In the genomic region with DNA sequence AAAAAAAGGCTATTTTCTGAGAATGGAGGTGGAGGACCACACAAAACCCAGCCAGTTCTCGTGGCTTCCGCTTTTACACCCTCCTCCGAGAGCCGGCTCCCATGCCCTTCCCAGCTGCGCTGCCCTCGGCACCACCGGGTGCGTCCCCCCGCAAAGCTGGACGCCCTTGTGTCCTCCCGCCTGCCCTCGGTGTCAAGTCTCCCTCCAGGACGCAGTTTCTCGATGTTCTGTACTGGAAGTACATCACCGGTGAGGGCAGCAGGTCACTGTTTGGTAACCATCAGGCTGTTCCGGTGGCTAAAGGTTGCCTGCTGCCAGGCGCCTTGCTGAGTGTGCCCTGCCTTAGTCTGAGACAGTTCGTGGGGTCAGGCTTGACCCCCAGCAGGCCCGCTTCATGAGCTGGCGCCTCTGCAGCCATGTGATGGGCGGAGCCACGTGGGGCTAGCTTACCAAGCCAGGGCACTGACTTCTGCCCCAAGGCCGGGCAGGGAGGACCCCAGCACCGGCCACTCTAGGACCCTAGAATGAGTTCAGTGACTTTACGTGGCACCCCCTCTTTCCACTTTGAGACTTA, we compare ENCODE assay signal across 12 cellular contexts. TPM values are rescaled to one million over a fixed set of nuclear protein-coding genes. Genes with fewer than 3 reads are reported as not detected.
DNase-seq lines count a peak whose midpoint lies in the region; ATAC-seq, FAIRE-seq and TF ChIP-seq lines count a peak whose summit lies in the region.
"Had no signal": no experiment of that assay in that cellular context is flagged by ENCODE, and none has a peak within 500 bp of the region (broad histone marks: within the 10 kb centered on the region; RNA-seq: fewer than 3 reads in every experiment).

No MANE protein-coding gene starts in this region.

- H3K9ac ChIP-seq in liver (ENCODE audit: low read depth in 1 of 2, low read length in 2 of 2) = peak overlapping the region; percentile 58 to 63

- H3K4me3 Mint-ChIP-seq in HFFc6 (no peak overlapping the region), WTC11 (peak overlapping the region; percentile 36; the same call in 1 of the 2 replicates)
- H3K4me3 Mint-ChIP-seq in stimulated activated effector memory CD8-positive, alpha-beta T cell treated with anti-CD3 and anti-CD28 coated beads, Interleukin-12 subunit alpha, Interleukin-12 subunit beta, amount 100 ng/mL, for 72 hours = peak overlapping the region; percentile 70

- H3K9me3 ChIP-seq in liver (ENCODE audit: control insufficient read depth in 4 of 4, low read length in 3 of 4) = no peaks in the 10 kb centered on the region

- H3K27me3 Mint-ChIP-seq in HFFc6 (ENCODE audit: insufficient read depth) = peaks cover 2% of the 10 kb centered on the region
- no peaks in the 10 kb centered on the region for H3K27me3 Mint-ChIP-seq in WTC11 (ENCODE audit: low read depth)
- H3K27me3 Mint-ChIP-seq: activated CD8-positive, alpha-beta T cell treated with anti-CD3 and anti-CD28 coated beads for 36 hours had no signal

- H3K36me3 ChIP-seq in liver (ENCODE audit: control insufficient read depth in 4 of 4, insufficient read depth in 3 of 4, low read depth in 1 of 4, low read length in 3 of 4) = no peaks in the 10 kb centered on the region

- peak overlapping the region in 1 of 3 donors; percentile 3 for H3K4me3 ChIP-seq in liver (ENCODE audit: low read depth in 1 of 3, low read length in 3 of 3)

- H3K27ac Mint-ChIP-seq in HFFc6 = peak overlapping the region; percentile 51
- peak overlapping the region; percentile 79 for H3K27ac Mint-ChIP-seq in WTC11
- no peak overlapping the region for H3K27ac Mint-ChIP-seq in stimulated activated effector memory CD8-positive, alpha-beta T cell treated with anti-CD3 and anti-CD28 coated beads, Interleukin-12 subunit alpha, Interleukin-12 subunit beta, amount 100 ng/mL, for 72 hours

- POLR2A ChIA-PET in WTC11 (lab: Charles Lee) = no interaction called here

- H3K4me1 Mint-ChIP-seq in HFFc6 (ENCODE audit: low read depth) = peaks cover 86% of the 10 kb centered on the region
- H3K4me1 Mint-ChIP-seq in WTC11 = peaks cover 79% of the 10 kb centered on the region
- H3K4me1 Mint-ChIP-seq in stimulated activated effector memory CD8-positive, alpha-beta T cell treated with anti-CD3 and anti-CD28 coated beads, Interleukin-12 subunit alpha, Interleukin-12 subunit beta, amount 100 ng/mL, for 72 hours = peaks cover 45% of the 10 kb centered on the region

- TF ChIP-seq CTCF in HFFc6 (IDR thresholded peaks at IDR 0.05) (no peak), WTC11 (IDR thresholded peaks at IDR 0.05) (no peak), liver (IDR thresholded peaks at IDR 0.05; ENCODE audit: low read depth, low read length, missing input control) (no peak)

- H3K36me3 Mint-ChIP-seq in HFFc6 (ENCODE audit: low read depth) (no peaks in the 10 kb centered on the region), WTC11 (no peaks in the 10 kb centered on the region)
- H3K36me3 Mint-ChIP-seq in stimulated activated effector memory CD8-positive, alpha-beta T cell treated with anti-CD3 and anti-CD28 coated beads, Interleukin-12 subunit alpha, Interleukin-12 subunit beta, amount 100 ng/mL, for 72 hours = no peaks in the 10 kb centered on the region

- TF ChIP-seq POLR2A in H54 (IDR thresholded peaks at IDR 0.05; ENCODE audit: low read depth, low read length) = no peak

- no peak for FAIRE-seq in H54 (lab: Jason Lieb, UNC)
- FAIRE-seq: GM18507 had no signal

- peaks cover 21 to 80% (median 72%) of the 10 kb centered on the region in 4 donors for H3K4me1 ChIP-seq in liver (ENCODE audit: control insufficient read depth in 4 of 4, insufficient read depth in 4 of 4, low read length in 3 of 4)

- 38% methylated on average over 25 of the region's 25 CpGs for WGBS in liver

- peak; percentile 55 to 70 for TF ChIP-seq RAD21 in liver (IDR thresholded peaks at IDR 0.05)

- ATAC-seq in WTC11 (no peak), HG03139 (IDR thresholded peaks at IDR 0.05; ENCODE audit: unreplicated experiment) (no peak), GM21381 (IDR thresholded peaks at IDR 0.05; ENCODE audit: unreplicated experiment) (no peak)
- ATAC-seq in stimulated activated effector memory CD8-positive, alpha-beta T cell treated with anti-CD3 and anti-CD28 coated beads, Interleukin-12 subunit alpha, Interleukin-12 subunit beta, amount 100 ng/mL, for 72 hours = no peak
- ATAC-seq: activated CD8-positive, alpha-beta T cell treated with anti-CD3 and anti-CD28 coated beads for 36 hours had no signal

- CTCF ChIA-PET in WTC11 (lab: Charles Lee) = no interaction called here

- DNase-seq in HFFc6 (no peak), WTC11 (ENCODE audit: low spot score) (no peak), H54 (ENCODE audit: insufficient read length, low spot score) (no peak), activated gamma-delta T cell (lab: John Stamatoyannopoulos, UW) (no peak)
- no peak for DNase-seq in stimulated activated effector memory CD8-positive, alpha-beta T cell treated with anti-CD3 and anti-CD28 coated beads, Interleukin-12 subunit alpha, Interleukin-12 subunit beta, amount 100 ng/mL, for 72 hours (ENCODE audit: low spot score in 2 of 2)
- DNase-seq: activated CD8-positive, alpha-beta T cell treated with anti-CD3 and anti-CD28 coated beads for 36 hours; KBM-7; NCI-H446 treated with DMSO at 0.1 percent for 48 hours had no signal

- H3K9me3 Mint-ChIP-seq in HFFc6 (no peaks in the 10 kb centered on the region), WTC11 (no peaks in the 10 kb centered on the region)
- H3K9me3 Mint-ChIP-seq in stimulated activated effector memory CD8-positive, alpha-beta T cell treated with anti-CD3 and anti-CD28 coated beads, Interleukin-12 subunit alpha, Interleukin-12 subunit beta, amount 100 ng/mL, for 72 hours = no peaks in the 10 kb centered on the region
- H3K9me3 Mint-ChIP-seq: activated CD8-positive, alpha-beta T cell treated with anti-CD3 and anti-CD28 coated beads for 36 hours had no signal

- H3K27ac ChIP-seq in liver (ENCODE audit: low read depth in 1 of 2, low read length in 2 of 2) = peak overlapping the region; percentile 87 to 92

- no peaks in the 10 kb centered on the region for H3K27me3 ChIP-seq in liver (ENCODE audit: control insufficient read depth in 4 of 4, insufficient read depth in 4 of 4, low read length in 3 of 4)

TF ChIP-seq in WTC11, 78 proteins besides CTCF, POLR2A, EP300 and RAD21 (continues in another document):
- TF ChIP-seq, protein P1, sequence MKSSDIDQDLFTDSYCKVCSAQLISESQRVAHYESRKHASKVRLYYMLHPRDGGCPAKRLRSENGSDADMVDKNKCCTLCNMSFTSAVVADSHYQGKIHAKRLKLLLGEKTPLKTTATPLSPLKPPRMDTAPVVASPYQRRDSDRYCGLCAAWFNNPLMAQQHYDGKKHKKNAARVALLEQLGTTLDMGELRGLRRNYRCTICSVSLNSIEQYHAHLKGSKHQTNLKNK (CRISPR knock-in tag; IDR thresholded peaks at IDR 0.05) = no peak
- TF ChIP-seq ELF4 (CRISPR knock-in tag; IDR thresholded peaks at IDR 0.05; ENCODE audit: low read depth) = no peak
- TF ChIP-seq, protein P2, sequence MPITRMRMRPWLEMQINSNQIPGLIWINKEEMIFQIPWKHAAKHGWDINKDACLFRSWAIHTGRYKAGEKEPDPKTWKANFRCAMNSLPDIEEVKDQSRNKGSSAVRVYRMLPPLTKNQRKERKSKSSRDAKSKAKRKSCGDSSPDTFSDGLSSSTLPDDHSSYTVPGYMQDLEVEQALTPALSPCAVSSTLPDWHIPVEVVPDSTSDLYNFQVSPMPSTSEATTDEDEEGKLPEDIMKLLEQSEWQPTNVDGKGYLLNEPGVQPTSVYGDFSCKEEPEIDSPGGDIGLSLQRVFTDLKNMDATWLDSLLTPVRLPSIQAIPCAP (CRISPR knock-in tag; IDR thresholded peaks at IDR 0.05) = no peak
- TF ChIP-seq SMAD3 (CRISPR knock-in tag; IDR thresholded peaks at IDR 0.05; ENCODE audit: borderline replicate concordance) = no peak

TF ChIP-seq in liver, 16 proteins besides CTCF, POLR2A, EP300 and RAD21 (continues in another document):
- peak; percentile 81 for TF ChIP-seq YY1 (IDR thresholded peaks at IDR 0.05)
- peak; percentile 99 for TF ChIP-seq SP1 (IDR thresholded peaks at IDR 0.05)
- peak; percentile 57 for TF ChIP-seq FOXA1 (IDR thresholded peaks at IDR 0.05)
- TF ChIP-seq, protein P3, sequence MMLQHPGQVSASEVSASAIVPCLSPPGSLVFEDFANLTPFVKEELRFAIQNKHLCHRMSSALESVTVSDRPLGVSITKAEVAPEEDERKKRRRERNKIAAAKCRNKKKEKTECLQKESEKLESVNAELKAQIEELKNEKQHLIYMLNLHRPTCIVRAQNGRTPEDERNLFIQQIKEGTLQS (IDR thresholded peaks at IDR 0.05) = peak; percentile 58
- TF ChIP-seq FOXA2 (IDR thresholded peaks at IDR 0.05) = peak; percentile 36
- TF ChIP-seq, protein P4, sequence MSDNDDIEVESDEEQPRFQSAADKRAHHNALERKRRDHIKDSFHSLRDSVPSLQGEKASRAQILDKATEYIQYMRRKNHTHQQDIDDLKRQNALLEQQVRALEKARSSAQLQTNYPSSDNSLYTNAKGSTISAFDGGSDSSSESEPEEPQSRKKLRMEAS (IDR thresholded peaks at IDR 0.05) = peak; percentile 85
- TF ChIP-seq GABPA (IDR thresholded peaks at IDR 0.05 in 1 of 2, conservative IDR thresholded peaks at IDR 0.05 in 1 of 2) = peak in 1 of 2 donors; percentile 68
- peak; percentile 68 to 69 for TF ChIP-seq JUND (IDR thresholded peaks at IDR 0.05)

RNA-seq across cellular contexts. Expression of a gene that starts 34.6 kb away (rescaled TPM):
- 10 to 100 TPM; 17.5 to 23.5 (median 20.1) TPM for total RNA-seq in HFFc6 (2021; fragmentation: NEBNext Ultra II Directional; extraction: Animal tissue kit (Norgen Biotek cat#: 25700))
- total RNA-seq in WTC11 (2021) (38.5 to 39.4 TPM (median 39.4 TPM) in 3 replicates), liver (10 to 100 TPM; 22.8 to 28.9 TPM)
- polyA plus RNA-seq in liver = 10 to 100 TPM; 10.1 to 11.8 TPM
